In genomic region chr19:510606-511100, GRCh38 we compare ENCODE assay signal across 8 cellular contexts. TPM values are rescaled to one million over a fixed set of nuclear protein-coding genes. Genes with fewer than 3 reads are reported as not detected.
A peak's percentile ranks its signal among the peaks of the same experiment; 100 is the strongest.
DNase-seq lines count a peak whose midpoint lies in the region; ATAC-seq, FAIRE-seq and TF ChIP-seq lines count a peak whose summit lies in the region.

No MANE protein-coding gene starts in this region.

- 24% methylated on average over 21 of the region's 21 CpGs for WGBS in heart right ventricle, 2 donors

- H3K27ac Mint-ChIP-seq in T-cell = peak overlapping the region; percentile 97 to 99
- peak overlapping the region; percentile 67 for H3K27ac Mint-ChIP-seq in progenitor cell of endocrine pancreas

- peak overlapping the region; percentile 68 for H3K9ac ChIP-seq in adipocyte (ENCODE audit: low read length)

- H3K36me3 ChIP-seq in adipocyte (ENCODE audit: control insufficient read depth, insufficient read depth, low read length, severe bottlenecking) = peaks cover 15% of the 10 kb centered on the region
- peaks cover 0 to 11% (median 4%) of the 10 kb centered on the region in 9 donors for H3K36me3 ChIP-seq in heart right ventricle
- peaks cover 6% of the 10 kb centered on the region for H3K36me3 ChIP-seq in upper lobe of right lung

- peaks cover 5% of the 10 kb centered on the region for H3K36me3 Mint-ChIP-seq in T-cell
- peaks cover 8% of the 10 kb centered on the region for H3K36me3 Mint-ChIP-seq in progenitor cell of endocrine pancreas (ENCODE audit: insufficient read depth)

- H3K27ac ChIP-seq in heart right ventricle = peak overlapping the region; percentile 11 to 83 (median 72)
- H3K27ac ChIP-seq in upper lobe of right lung = peak overlapping the region; percentile 75

- DNase-seq in AG08396 (ENCODE audit: low spot score) (peak; percentile 91), GM19239 (ENCODE audit: insufficient read length, low spot score) (peak; percentile 93), NCI-H128 (lab: John Stamatoyannopoulos, UW; ENCODE audit: unreplicated experiment) (peak; percentile 63), T-cell (peak; percentile 86 to 94 (median 91)), adipocyte (ENCODE audit: low read depth) (peak; percentile 96), heart right ventricle (peak; percentile 72 to 76), progenitor cell of endocrine pancreas (ENCODE audit: low spot score, unreplicated experiment) (peak; percentile 89), upper lobe of right lung (peak; percentile 91)

- intact Hi-C loops in heart right ventricle (cut with DNase I) (no loop called here), upper lobe of right lung (cut with DNase I) (no loop called here)

- H3K27me3 Mint-ChIP-seq in T-cell (no peaks in the 10 kb centered on the region), progenitor cell of endocrine pancreas (peaks cover 11% of the 10 kb centered on the region)

- H3K4me3 ChIP-seq in adipocyte (ENCODE audit: low read length) = no peak overlapping the region
- peak overlapping the region in 7 of 10 donors; percentile 13 to 46 (median 25) for H3K4me3 ChIP-seq in heart right ventricle
- H3K4me3 ChIP-seq in upper lobe of right lung = peak overlapping the region; percentile 32

- peak; percentile 78 to 99 (median 91) for TF ChIP-seq CTCF in heart right ventricle (IDR thresholded peaks at IDR 0.05)
- TF ChIP-seq CTCF in progenitor cell of endocrine pancreas (IDR thresholded peaks at IDR 0.05; ENCODE audit: unreplicated experiment) = peak; percentile 98
- TF ChIP-seq CTCF in upper lobe of right lung (IDR thresholded peaks at IDR 0.05) = peak; percentile 97

- H3K9me3 ChIP-seq in adipocyte (ENCODE audit: control insufficient read depth, low read length) (no peaks in the 10 kb centered on the region), heart right ventricle (no peaks in the 10 kb centered on the region), upper lobe of right lung (no peaks in the 10 kb centered on the region)

- H3K4me3 Mint-ChIP-seq in T-cell = peak overlapping the region; percentile 78 to 96 (median 82)
- peak overlapping the region; percentile 56 for H3K4me3 Mint-ChIP-seq in progenitor cell of endocrine pancreas (ENCODE audit: low read depth)

- H3K4me1 ChIP-seq in adipocyte (ENCODE audit: control insufficient read depth, insufficient read depth, low read length) = peaks cover 24% of the 10 kb centered on the region
- H3K4me1 ChIP-seq in heart right ventricle = peaks cover 4 to 50% (median 33%) of the 10 kb centered on the region in 9 donors
- H3K4me1 ChIP-seq in upper lobe of right lung = peaks cover 38% of the 10 kb centered on the region

- no peaks in the 10 kb centered on the region for H3K27me3 ChIP-seq in adipocyte (replicated peaks; ENCODE audit: control insufficient read depth, insufficient read depth, low read length)
- no peaks in the 10 kb centered on the region for H3K27me3 ChIP-seq in heart right ventricle
- H3K27me3 ChIP-seq in upper lobe of right lung = no peaks in the 10 kb centered on the region

- H3K4me1 Mint-ChIP-seq in T-cell = peaks cover 46 to 62% (median 53%) of the 10 kb centered on the region in 3 donors
- peaks cover 8% of the 10 kb centered on the region for H3K4me1 Mint-ChIP-seq in progenitor cell of endocrine pancreas (ENCODE audit: low read depth)

- H3K9me3 Mint-ChIP-seq in T-cell (no peaks in the 10 kb centered on the region), progenitor cell of endocrine pancreas (ENCODE audit: low read depth) (no peaks in the 10 kb centered on the region)

- peak; percentile 94 for FAIRE-seq in GM19239 (lab: Jason Lieb, UNC)

- peak; percentile 34 to 56 (median 44) for ATAC-seq in T-cell (replicated peaks in 1 of 4)
- peak in 5 of 8 donors; percentile 1 to 15 (median 4) for ATAC-seq in heart right ventricle
- ATAC-seq in upper lobe of right lung = peak; percentile 48

- POLR2A ChIA-PET in T-cell (lab: Charles Lee) = interaction anchor here in 1 of 2 donors (0.6 to 0.9 kb wide), 2 partner anchors 22 to 758 kb away, joined by 3 to 7 read pairs; partner anchors contain the start of gene CIRBP

- CTCF ChIA-PET in T-cell (lab: Charles Lee) = interaction anchor here (0.6 to 2.4 kb wide), 6 partner anchors 12 to 73 kb away, joined by 3 to 36 read pairs (median 4); partner anchors contain the start of genes BSG (in 1 of the 2) and CDC34 (in 1 of the 2)

RNA-seq across cellular contexts. Expression of gene TPGS1, which starts 3.4 kb away (rescaled TPM):
- total RNA-seq in T-cell = 10 to 100 TPM; 22.2 to 44.4 (median 39.4) TPM
- 10 to 100 TPM in 6 of 10 donors, 1 to 10 TPM in 4; 7.1 to 13.5 (median 10.2) TPM for total RNA-seq in heart right ventricle
- polyA plus RNA-seq in heart right ventricle = 10 to 100 TPM; 22.1 to 22.2 TPM
- total RNA-seq in progenitor cell of endocrine pancreas = 16.4 and 18.0 TPM in 2 replicates
- total RNA-seq in upper lobe of right lung = 19.9 TPM

RNA-seq across cellular contexts. Expression of gene MADCAM1, which starts 14.4 kb away (rescaled TPM):
- total RNA-seq in T-cell (1 to 10 TPM in 3 of 5 donors, under 1 TPM in 2; 0.40 to 1.6 (median 1.4) TPM), heart right ventricle (under 1 TPM in 9 of 10 donors, not detected in 1; 0.14 to 0.71 (median 0.17) TPM), progenitor cell of endocrine pancreas (0.77 and 1.0 TPM in 2 replicates), upper lobe of right lung (1.2 TPM)
- under 1 TPM; 0.09 to 0.80 TPM for polyA plus RNA-seq in heart right ventricle

RNA-seq across cellular contexts. Expression of gene CDC34, which starts 20.9 kb away (rescaled TPM):
- total RNA-seq in T-cell = 10 to 100 TPM; 35.4 to 52.6 (median 51.3) TPM
- 100 to 1,000 TPM in 2 of 10 donors, 10 to 100 TPM in 8; 70.2 to 116 (median 76.7) TPM for total RNA-seq in heart right ventricle
- 100 to 1,000 TPM; 120 to 162 TPM for polyA plus RNA-seq in heart right ventricle
- total RNA-seq in progenitor cell of endocrine pancreas = 96.9 and 100 TPM in 2 replicates
- total RNA-seq in upper lobe of right lung = 40.9 TPM

RNA-seq across cellular contexts. Expression of gene GZMM, which starts 33.2 kb away (rescaled TPM):
- 10 to 100 TPM; 66.2 to 91.0 (median 78.6) TPM for total RNA-seq in T-cell
- 1 to 10 TPM in 1 of 10 donors, under 1 TPM in 3, not detected in 6; 0.25 to 2.7 (median 0.37) TPM for total RNA-seq in heart right ventricle
- polyA plus RNA-seq in heart right ventricle = under 1 TPM in 1 of 2 donors, not detected in 1; 0.46 TPM
- total RNA-seq in progenitor cell of endocrine pancreas = 0.31 TPM in 1 of 2 replicates, not detected in the other
- 2.9 TPM for total RNA-seq in upper lobe of right lung

RNA-seq across cellular contexts. Expression of gene SHC2, which starts 49.8 kb away (rescaled TPM):
- total RNA-seq in T-cell (1 to 10 TPM in 4 of 5 donors, under 1 TPM in 1; 0.66 to 4.4 (median 3.4) TPM), heart right ventricle (10 to 100 TPM in 9 of 10 donors, 1 to 10 TPM in 1; 7.7 to 16.3 (median 12.4) TPM), progenitor cell of endocrine pancreas (159 TPM in 2 replicates), upper lobe of right lung (37.8 TPM)
- polyA plus RNA-seq in heart right ventricle = 10 to 100 TPM; 11.2 to 33.5 TPM
